ENCODE assay signal across 27 cellular contexts in genomic region chr5:167820266-167820988, GRCh38.
A peak's percentile ranks its signal among the peaks of the same experiment; 100 is the strongest.
DNase-seq lines count a peak whose midpoint lies in the region; ATAC-seq and TF ChIP-seq lines count a peak whose summit lies in the region.
"Had no signal": no experiment of that assay in that cellular context is flagged by ENCODE, and none has a peak within 500 bp of the region (broad histone marks: within the 10 kb centered on the region; RNA-seq: fewer than 3 reads in every experiment).

No MANE protein-coding gene starts in this region.

- H3K27ac Mint-ChIP-seq in endodermal cell, result no peak overlapping the region
- H3K27ac Mint-ChIP-seq: activated naive CD8-positive, alpha-beta T cell treated with anti-CD3 and anti-CD28 coated beads, Interleukin-2, amount 50 U/mL, for 24 hours; T-helper 1 cell treated with Interleukin-12 subunit alpha and Interleukin-12 subunit beta and Interleukin-4 antibody, amounts not matched to agents 30 μg/mL and 1 μg/mL, for 36 hours had no signal

- H3K36me3 Mint-ChIP-seq in endodermal cell (ENCODE audit: low read depth), result no peaks in the 10 kb centered on the region

- no peak overlapping the region for H3K18ac ChIP-seq in mesenchymal stem cell (ENCODE audit: low read depth in 1 of 2, low read length in 2 of 2)

- no peaks in the 10 kb centered on the region for H3K79me2 ChIP-seq in smooth muscle cell (ENCODE audit: low read depth)

- H3K79me1 ChIP-seq in mesenchymal stem cell (replicated peaks; ENCODE audit: low read length, poor library complexity, severe bottlenecking), result peaks cover 21% of the 10 kb centered on the region

- no peak overlapping the region for H4K8ac ChIP-seq in mesenchymal stem cell (ENCODE audit: low read length)

- H3K36me3 ChIP-seq in endodermal cell (ENCODE audit: control insufficient read depth, insufficient read depth, low read length) (no peaks in the 10 kb centered on the region), mesenchymal stem cell (ENCODE audit: control insufficient read depth in 1 of 2, insufficient read depth in 2 of 2, low read depth in 1 of 2, low read length in 2 of 2) (peaks cover 0 to 9% of the 10 kb centered on the region in 2 experiments), smooth muscle cell (ENCODE audit: low read depth) (no peaks in the 10 kb centered on the region)
- H3K36me3 ChIP-seq: brain microvascular endothelial cell, heart right ventricle, left ventricle myocardium inferior had no signal

- H3K4me3 ChIP-seq in endodermal cell (ENCODE audit: low read length) (peak overlapping the region; percentile 56), mesenchymal stem cell (ENCODE audit: insufficient read depth in 1 of 2, low read depth in 1 of 2, low read length in 2 of 2) (no peak overlapping the region), smooth muscle cell (no peak overlapping the region)
- H3K4me3 ChIP-seq: GM12878, heart right ventricle, K562, left ventricle myocardium inferior, mucosa of descending colon, psoas muscle had no signal

- peaks cover 23% of the 10 kb centered on the region for H3K4me1 Mint-ChIP-seq in endodermal cell
- H3K4me1 Mint-ChIP-seq: activated naive CD8-positive, alpha-beta T cell treated with anti-CD3 and anti-CD28 coated beads, Interleukin-2, amount 50 U/mL, for 24 hours had no signal

- 86 to 87% methylated on average over 9 to 11 of the region's 11 CpGs for WGBS in endodermal cell (ENCODE audit: insufficient coverage in 1 of 2, insufficient read length in 1 of 2), 2 experiments
- 94% methylated on average over 11 of the region's 11 CpGs for whole genome bisulfite sequencing in mesenchymal stem cell
- 60% methylated on average over 11 of the region's 11 CpGs for WGBS in smooth muscle cell (ENCODE audit: low lambda C conversion rate)

- H2AFZ ChIP-seq in mesenchymal stem cell (ENCODE audit: low read depth, low read length) (no peak overlapping the region), smooth muscle cell (ENCODE audit: low read depth) (no peak overlapping the region)

- no peak overlapping the region for H3K27ac ChIP-seq in endodermal cell (ENCODE audit: low read depth, low read length)
- no peak overlapping the region for H3K27ac ChIP-seq in mesenchymal stem cell (ENCODE audit: low read length, poor library complexity, severe bottlenecking)
- no peak overlapping the region for H3K27ac ChIP-seq in smooth muscle cell (ENCODE audit: low read depth)
- H3K27ac ChIP-seq: brain microvascular endothelial cell, C4-2B, heart right ventricle, left ventricle myocardium inferior, psoas muscle had no signal

- DNase-seq in NCI-H82 treated with DMSO at 0.1 percent for 48 hours (lab: John Stamatoyannopoulos, UW; ENCODE audit: unreplicated experiment) (peak; percentile 97), endodermal cell (no peak), mesenchymal stem cell (no peak), smooth muscle cell (lab: John Stamatoyannopoulos, UW; ENCODE audit: unreplicated experiment) (no peak), midbrain (lab: John Stamatoyannopoulos, UW) (no peak), ACHN (no peak), NCI-H1694 (lab: John Stamatoyannopoulos, UW) (no peak)
- DNase-seq: activated gamma-delta T cell; activated naive CD8-positive, alpha-beta T cell treated with anti-CD3 and anti-CD28 coated beads, Interleukin-2, amount 50 U/mL, for 24 hours; activated T-cell treated with anti-CD3 and anti-CD28 coated beads, Interleukin-2, amount 50 U/mL, for 1 hour; brain microvascular endothelial cell; H9; heart right ventricle; left ventricle myocardium inferior; MM.1S; mucosa of descending colon; NCI-H1417 treated with DMSO at 0.1 percent for 48 hours; NCI-H2107; NCI-H510A; psoas muscle; stimulated activated CD4-positive, alpha-beta T cell treated with anti-CD3 and anti-CD28 coated beads, Interleukin-1b, Interleukin-23, amount 100 ng/mL, for 48 hours had no signal

- no peak overlapping the region for H3K4me3 Mint-ChIP-seq in endodermal cell
- H3K4me3 Mint-ChIP-seq: activated naive CD8-positive, alpha-beta T cell treated with anti-CD3 and anti-CD28 coated beads, Interleukin-2, amount 50 U/mL, for 24 hours; H9; T-helper 1 cell treated with Interleukin-12 subunit alpha and Interleukin-12 subunit beta and Interleukin-4 antibody, amounts not matched to agents 30 μg/mL and 1 μg/mL, for 36 hours had no signal

- H4K91ac ChIP-seq in mesenchymal stem cell (ENCODE audit: low read length), result no peak overlapping the region

- peaks cover 9% of the 10 kb centered on the region for H3F3A ChIP-seq in smooth muscle cell (ENCODE audit: low read depth)

- no peak overlapping the region for H3K4me2 ChIP-seq in mesenchymal stem cell (ENCODE audit: low read length, poor library complexity, severe bottlenecking)
- H3K4me2 ChIP-seq in smooth muscle cell, result peak overlapping the region; percentile 43

- no peak overlapping the region for H3K14ac ChIP-seq in mesenchymal stem cell (ENCODE audit: low read length in 2 of 2)

- in situ Hi-C loops in ACHN (cut with HindIII; ENCODE audit: low pct_ligation_motif_present, low pct_unique_long_range_greater_than_20kb, low sequenced_read_pairs), result no loop called here

- H3K4me1 ChIP-seq in endodermal cell (ENCODE audit: control insufficient read depth, insufficient read depth, low read length), result peaks cover 10% of the 10 kb centered on the region
- peaks cover 2% of the 10 kb centered on the region for H3K4me1 ChIP-seq in mesenchymal stem cell (ENCODE audit: control insufficient read depth, insufficient read depth, low read depth, low read length)
- H3K4me1 ChIP-seq in smooth muscle cell (ENCODE audit: low read depth), result peaks cover 13% of the 10 kb centered on the region
- H3K4me1 ChIP-seq: left ventricle myocardium inferior, psoas muscle had no signal

- no peak overlapping the region for H2BK12ac ChIP-seq in mesenchymal stem cell (ENCODE audit: low read length in 2 of 2)

- H4K20me1 ChIP-seq in smooth muscle cell (ENCODE audit: low read depth), result no peaks in the 10 kb centered on the region

- no peaks in the 10 kb centered on the region for H3K27me3 ChIP-seq in endodermal cell (ENCODE audit: control insufficient read depth, insufficient read depth, low read length, poor library complexity, severe bottlenecking)
- peaks cover 0 to 32% of the 10 kb centered on the region in 2 experiments for H3K27me3 ChIP-seq in mesenchymal stem cell (ENCODE audit: control insufficient read depth in 1 of 2, insufficient read depth in 1 of 2, low read length in 2 of 2)
- no peaks in the 10 kb centered on the region for H3K27me3 ChIP-seq in smooth muscle cell (ENCODE audit: low read depth)
- H3K27me3 ChIP-seq: brain microvascular endothelial cell had no signal

- H2BK15ac ChIP-seq in mesenchymal stem cell (ENCODE audit: low read depth, poor library complexity, severe bottlenecking), result no peak overlapping the region

- peaks cover 10% of the 10 kb centered on the region for H3K9me3 Mint-ChIP-seq in endodermal cell
- H3K9me3 Mint-ChIP-seq: T-helper 1 cell treated with Interleukin-12 subunit alpha and Interleukin-12 subunit beta and Interleukin-4 antibody, amounts not matched to agents 30 μg/mL and 1 μg/mL, for 36 hours had no signal

- no peak overlapping the region for H3K4ac ChIP-seq in mesenchymal stem cell (ENCODE audit: low read depth in 1 of 2, low read length in 2 of 2)

- H3K9me3 ChIP-seq in endodermal cell (ENCODE audit: control insufficient read depth, low read length) (peaks cover 20% of the 10 kb centered on the region), mesenchymal stem cell (ENCODE audit: control insufficient read depth, low read length) (no peaks in the 10 kb centered on the region), smooth muscle cell (replicated peaks; ENCODE audit: low read depth) (no peaks in the 10 kb centered on the region)
- H3K9me3 ChIP-seq: heart right ventricle, left ventricle myocardium inferior, mucosa of descending colon, psoas muscle had no signal

- H3K27me3 Mint-ChIP-seq in endodermal cell (ENCODE audit: insufficient read depth), result no peaks in the 10 kb centered on the region
- H3K27me3 Mint-ChIP-seq: activated naive CD8-positive, alpha-beta T cell treated with anti-CD3 and anti-CD28 coated beads, Interleukin-2, amount 50 U/mL, for 24 hours had no signal

- H2BK5ac ChIP-seq in mesenchymal stem cell (ENCODE audit: low read depth, low read length, poor library complexity, severe bottlenecking), result no peak overlapping the region

- TF ChIP-seq CTCF in endodermal cell (conservative IDR thresholded peaks at IDR 0.05), result no peak
- TF ChIP-seq CTCF in smooth muscle cell (IDR thresholded peaks at IDR 0.05; ENCODE audit: borderline replicate concordance, insufficient read depth, poor library complexity, severe bottlenecking), result no peak

- H3K23ac ChIP-seq in mesenchymal stem cell (ENCODE audit: low read length in 2 of 2), result no peak overlapping the region

- ATAC-seq in GM21723 (IDR thresholded peaks at IDR 0.05; ENCODE audit: unreplicated experiment), result no peak
- ATAC-seq: activated naive CD8-positive, alpha-beta T cell treated with anti-CD3 and anti-CD28 coated beads, Interleukin-2, amount 50 U/mL, for 24 hours; heart right ventricle; K562; mucosa of descending colon; Panc1; psoas muscle had no signal

- H3K9ac ChIP-seq in endodermal cell (ENCODE audit: extremely low read depth, low read length, poor library complexity, severe bottlenecking), result no peak overlapping the region
- no peak overlapping the region for H3K9ac ChIP-seq in mesenchymal stem cell (ENCODE audit: low read length)
- H3K9ac ChIP-seq in smooth muscle cell (ENCODE audit: low read depth), result no peak overlapping the region

- peak overlapping the region; percentile 41 for H2AK5ac ChIP-seq in mesenchymal stem cell (ENCODE audit: low read length, severe bottlenecking)

- no peak overlapping the region for H2BK120ac ChIP-seq in mesenchymal stem cell (ENCODE audit: low read depth, low read length)
